1 cellular context compared by ENCODE assay signal in the genomic region with DNA sequence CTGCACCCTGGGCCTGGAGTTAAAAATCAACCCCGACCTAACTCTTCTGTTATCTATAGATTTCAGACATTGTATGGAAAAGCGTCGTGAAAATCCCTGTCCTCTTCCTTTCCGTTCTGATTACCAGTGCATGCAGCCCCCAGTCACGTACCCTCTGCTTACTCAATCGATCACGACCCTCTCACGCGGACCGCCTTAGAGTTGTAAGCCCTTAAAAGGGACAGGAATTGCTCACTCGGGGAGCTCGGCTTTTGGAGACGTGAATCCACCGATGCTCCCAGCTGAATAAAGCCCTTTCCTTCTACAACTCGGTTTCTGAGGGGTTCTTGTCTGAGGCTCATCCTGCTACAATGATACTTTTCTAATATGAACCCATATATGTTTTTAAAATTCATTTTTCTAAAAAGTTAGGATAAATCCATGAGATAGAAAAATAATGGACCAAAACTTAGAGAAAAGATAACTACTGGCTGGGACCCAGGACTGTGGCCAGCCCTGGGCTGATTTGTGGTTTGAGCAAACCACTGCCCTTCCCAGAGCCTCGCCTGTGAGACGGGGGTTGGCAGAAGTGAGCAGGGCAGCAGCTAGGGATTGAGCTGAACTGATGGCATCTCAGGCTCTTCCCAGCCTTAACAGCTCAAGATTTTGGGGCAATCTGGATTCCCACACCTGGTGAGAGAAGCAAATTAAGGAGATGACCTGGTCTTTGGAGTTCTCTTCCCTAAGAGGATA.
TF ChIP-seq lines count a peak whose summit lies in the region.

No MANE protein-coding gene starts in this region.

TF ChIP-seq in HepG2, 621 proteins besides CTCF, POLR2A, EP300 and RAD21 (continues in another document):
- no peak for TF ChIP-seq ZFP1 (CRISPR knock-in tag; IDR thresholded peaks at IDR 0.05)
- no peak for TF ChIP-seq SYNCRIP (IDR thresholded peaks at IDR 0.05; ENCODE audit: insufficient read depth, low read depth, low read length)
- no peak for TF ChIP-seq MED8 (CRISPR knock-in tag; IDR thresholded peaks at IDR 0.05; ENCODE audit: insufficient replicate concordance)
- 0 out of 2 replicates have a peak, but pooled peaks have one; percentile 40 for TF ChIP-seq SIN3A (IDR thresholded peaks at IDR 0.05; ENCODE audit: borderline replicate concordance, low read depth, low read length)
- TF ChIP-seq, protein P1, sequence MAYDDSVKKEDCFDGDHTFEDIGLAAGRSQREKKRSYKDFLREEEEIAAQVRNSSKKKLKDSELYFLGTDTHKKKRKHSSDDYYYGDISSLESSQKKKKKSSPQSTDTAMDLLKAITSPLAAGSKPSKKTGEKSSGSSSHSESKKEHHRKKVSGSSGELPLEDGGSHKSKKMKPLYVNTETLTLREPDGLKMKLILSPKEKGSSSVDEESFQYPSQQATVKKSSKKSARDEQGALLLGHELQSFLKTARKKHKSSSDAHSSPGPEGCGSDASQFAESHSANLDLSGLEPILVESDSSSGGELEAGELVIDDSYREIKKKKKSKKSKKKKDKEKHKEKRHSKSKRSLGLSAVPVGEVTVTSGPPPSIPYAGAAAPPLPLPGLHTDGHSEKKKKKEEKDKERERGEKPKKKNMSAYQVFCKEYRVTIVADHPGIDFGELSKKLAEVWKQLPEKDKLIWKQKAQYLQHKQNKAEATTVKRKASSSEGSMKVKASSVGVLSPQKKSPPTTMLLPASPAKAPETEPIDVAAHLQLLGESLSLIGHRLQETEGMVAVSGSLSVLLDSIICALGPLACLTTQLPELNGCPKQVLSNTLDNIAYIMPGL (CRISPR knock-in tag; IDR thresholded peaks at IDR 0.05; ENCODE audit: borderline replicate concordance in 1 of 2, low read depth in 1 of 2): 0 out of 4 replicates have a peak, but pooled peaks have one; percentile 23 to 33
- TF ChIP-seq HIVEP1 (CRISPR knock-in tag; IDR thresholded peaks at IDR 0.05): no peak
- TF ChIP-seq RFX5 (IDR thresholded peaks at IDR 0.05; ENCODE audit: low read depth, low read length): no peak
- TF ChIP-seq, protein P2, sequence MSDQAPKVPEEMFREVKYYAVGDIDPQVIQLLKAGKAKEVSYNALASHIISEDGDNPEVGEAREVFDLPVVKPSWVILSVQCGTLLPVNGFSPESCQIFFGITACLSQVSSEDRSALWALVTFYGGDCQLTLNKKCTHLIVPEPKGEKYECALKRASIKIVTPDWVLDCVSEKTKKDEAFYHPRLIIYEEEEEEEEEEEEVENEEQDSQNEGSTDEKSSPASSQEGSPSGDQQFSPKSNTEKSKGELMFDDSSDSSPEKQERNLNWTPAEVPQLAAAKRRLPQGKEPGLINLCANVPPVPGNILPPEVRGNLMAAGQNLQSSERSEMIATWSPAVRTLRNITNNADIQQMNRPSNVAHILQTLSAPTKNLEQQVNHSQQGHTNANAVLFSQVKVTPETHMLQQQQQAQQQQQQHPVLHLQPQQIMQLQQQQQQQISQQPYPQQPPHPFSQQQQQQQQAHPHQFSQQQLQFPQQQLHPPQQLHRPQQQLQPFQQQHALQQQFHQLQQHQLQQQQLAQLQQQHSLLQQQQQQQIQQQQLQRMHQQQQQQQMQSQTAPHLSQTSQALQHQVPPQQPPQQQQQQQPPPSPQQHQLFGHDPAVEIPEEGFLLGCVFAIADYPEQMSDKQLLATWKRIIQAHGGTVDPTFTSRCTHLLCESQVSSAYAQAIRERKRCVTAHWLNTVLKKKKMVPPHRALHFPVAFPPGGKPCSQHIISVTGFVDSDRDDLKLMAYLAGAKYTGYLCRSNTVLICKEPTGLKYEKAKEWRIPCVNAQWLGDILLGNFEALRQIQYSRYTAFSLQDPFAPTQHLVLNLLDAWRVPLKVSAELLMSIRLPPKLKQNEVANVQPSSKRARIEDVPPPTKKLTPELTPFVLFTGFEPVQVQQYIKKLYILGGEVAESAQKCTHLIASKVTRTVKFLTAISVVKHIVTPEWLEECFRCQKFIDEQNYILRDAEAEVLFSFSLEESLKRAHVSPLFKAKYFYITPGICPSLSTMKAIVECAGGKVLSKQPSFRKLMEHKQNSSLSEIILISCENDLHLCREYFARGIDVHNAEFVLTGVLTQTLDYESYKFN (CRISPR knock-in tag; conservative IDR thresholded peaks at IDR 0.05): peak; percentile 93
- TF ChIP-seq, protein P3, sequence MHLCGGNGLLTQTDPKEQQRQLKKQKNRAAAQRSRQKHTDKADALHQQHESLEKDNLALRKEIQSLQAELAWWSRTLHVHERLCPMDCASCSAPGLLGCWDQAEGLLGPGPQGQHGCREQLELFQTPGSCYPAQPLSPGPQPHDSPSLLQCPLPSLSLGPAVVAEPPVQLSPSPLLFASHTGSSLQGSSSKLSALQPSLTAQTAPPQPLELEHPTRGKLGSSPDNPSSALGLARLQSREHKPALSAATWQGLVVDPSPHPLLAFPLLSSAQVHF (CRISPR knock-in tag; IDR thresholded peaks at IDR 0.05): no peak
- no peak for TF ChIP-seq CBFB (CRISPR knock-in tag; IDR thresholded peaks at IDR 0.05)
- no peak for TF ChIP-seq U2AF2 (IDR thresholded peaks at IDR 0.05; ENCODE audit: low read depth, low read length)
- no peak for TF ChIP-seq CCAR2 (optimal IDR thresholded peaks at IDR 0.05; ENCODE audit: low read depth, low read length)
- no peak for TF ChIP-seq ZNF30 (CRISPR knock-in tag; IDR thresholded peaks at IDR 0.05)
- peak; percentile 65; the same call in 1 of the 2 replicates for TF ChIP-seq ZNF746 (CRISPR knock-in tag; IDR thresholded peaks at IDR 0.05)
- TF ChIP-seq TARDBP (CRISPR knock-in tag; IDR thresholded peaks at IDR 0.05): peak; percentile 73; the same call in 1 of the 2 replicates
- peak; percentile 71; the same call in 1 of the 2 replicates for TF ChIP-seq SOX5 (CRISPR knock-in tag; IDR thresholded peaks at IDR 0.05; ENCODE audit: borderline replicate concordance)
- TF ChIP-seq, protein P4, sequence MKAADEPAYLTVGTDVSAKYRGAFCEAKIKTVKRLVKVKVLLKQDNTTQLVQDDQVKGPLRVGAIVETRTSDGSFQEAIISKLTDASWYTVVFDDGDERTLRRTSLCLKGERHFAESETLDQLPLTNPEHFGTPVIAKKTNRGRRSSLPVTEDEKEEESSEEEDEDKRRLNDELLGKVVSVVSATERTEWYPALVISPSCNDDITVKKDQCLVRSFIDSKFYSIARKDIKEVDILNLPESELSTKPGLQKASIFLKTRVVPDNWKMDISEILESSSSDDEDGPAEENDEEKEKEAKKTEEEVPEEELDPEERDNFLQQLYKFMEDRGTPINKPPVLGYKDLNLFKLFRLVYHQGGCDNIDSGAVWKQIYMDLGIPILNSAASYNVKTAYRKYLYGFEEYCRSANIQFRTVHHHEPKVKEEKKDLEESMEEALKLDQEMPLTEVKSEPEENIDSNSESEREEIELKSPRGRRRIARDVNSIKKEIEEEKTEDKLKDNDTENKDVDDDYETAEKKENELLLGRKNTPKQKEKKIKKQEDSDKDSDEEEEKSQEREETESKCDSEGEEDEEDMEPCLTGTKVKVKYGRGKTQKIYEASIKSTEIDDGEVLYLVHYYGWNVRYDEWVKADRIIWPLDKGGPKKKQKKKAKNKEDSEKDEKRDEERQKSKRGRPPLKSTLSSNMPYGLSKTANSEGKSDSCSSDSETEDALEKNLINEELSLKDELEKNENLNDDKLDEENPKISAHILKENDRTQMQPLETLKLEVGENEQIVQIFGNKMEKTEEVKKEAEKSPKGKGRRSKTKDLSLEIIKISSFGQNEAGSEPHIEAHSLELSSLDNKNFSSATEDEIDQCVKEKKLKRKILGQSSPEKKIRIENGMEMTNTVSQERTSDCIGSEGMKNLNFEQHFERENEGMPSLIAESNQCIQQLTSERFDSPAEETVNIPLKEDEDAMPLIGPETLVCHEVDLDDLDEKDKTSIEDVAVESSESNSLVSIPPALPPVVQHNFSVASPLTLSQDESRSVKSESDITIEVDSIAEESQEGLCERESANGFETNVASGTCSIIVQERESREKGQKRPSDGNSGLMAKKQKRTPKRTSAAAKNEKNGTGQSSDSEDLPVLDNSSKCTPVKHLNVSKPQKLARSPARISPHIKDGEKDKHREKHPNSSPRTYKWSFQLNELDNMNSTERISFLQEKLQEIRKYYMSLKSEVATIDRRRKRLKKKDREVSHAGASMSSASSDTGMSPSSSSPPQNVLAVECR (CRISPR knock-in tag; IDR thresholded peaks at IDR 0.05; ENCODE audit: borderline replicate concordance): peak; percentile 21; the same call in 1 of the 2 replicates
- no peak for TF ChIP-seq ATM (IDR thresholded peaks at IDR 0.05; ENCODE audit: borderline replicate concordance)
- TF ChIP-seq TOE1 (CRISPR knock-in tag; IDR thresholded peaks at IDR 0.05): no peak
- 0 out of 2 replicates have a peak, but pooled peaks have one; percentile 9 for TF ChIP-seq ZFP82 (CRISPR knock-in tag; IDR thresholded peaks at IDR 0.05; ENCODE audit: borderline replicate concordance)
- TF ChIP-seq, protein P5, sequence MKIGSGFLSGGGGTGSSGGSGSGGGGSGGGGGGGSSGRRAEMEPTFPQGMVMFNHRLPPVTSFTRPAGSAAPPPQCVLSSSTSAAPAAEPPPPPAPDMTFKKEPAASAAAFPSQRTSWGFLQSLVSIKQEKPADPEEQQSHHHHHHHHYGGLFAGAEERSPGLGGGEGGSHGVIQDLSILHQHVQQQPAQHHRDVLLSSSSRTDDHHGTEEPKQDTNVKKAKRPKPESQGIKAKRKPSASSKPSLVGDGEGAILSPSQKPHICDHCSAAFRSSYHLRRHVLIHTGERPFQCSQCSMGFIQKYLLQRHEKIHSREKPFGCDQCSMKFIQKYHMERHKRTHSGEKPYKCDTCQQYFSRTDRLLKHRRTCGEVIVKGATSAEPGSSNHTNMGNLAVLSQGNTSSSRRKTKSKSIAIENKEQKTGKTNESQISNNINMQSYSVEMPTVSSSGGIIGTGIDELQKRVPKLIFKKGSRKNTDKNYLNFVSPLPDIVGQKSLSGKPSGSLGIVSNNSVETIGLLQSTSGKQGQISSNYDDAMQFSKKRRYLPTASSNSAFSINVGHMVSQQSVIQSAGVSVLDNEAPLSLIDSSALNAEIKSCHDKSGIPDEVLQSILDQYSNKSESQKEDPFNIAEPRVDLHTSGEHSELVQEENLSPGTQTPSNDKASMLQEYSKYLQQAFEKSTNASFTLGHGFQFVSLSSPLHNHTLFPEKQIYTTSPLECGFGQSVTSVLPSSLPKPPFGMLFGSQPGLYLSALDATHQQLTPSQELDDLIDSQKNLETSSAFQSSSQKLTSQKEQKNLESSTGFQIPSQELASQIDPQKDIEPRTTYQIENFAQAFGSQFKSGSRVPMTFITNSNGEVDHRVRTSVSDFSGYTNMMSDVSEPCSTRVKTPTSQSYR (CRISPR knock-in tag; IDR thresholded peaks at IDR 0.05; ENCODE audit: borderline replicate concordance): no peak
- no peak for TF ChIP-seq ZNF382 (CRISPR knock-in tag; IDR thresholded peaks at IDR 0.05; ENCODE audit: borderline replicate concordance)
- peak; percentile 62 for TF ChIP-seq SAP130 (CRISPR knock-in tag; IDR thresholded peaks at IDR 0.05; ENCODE audit: low read depth)
- TF ChIP-seq HNRNPL (IDR thresholded peaks at IDR 0.05; ENCODE audit: low read depth, low read length): no peak
- TF ChIP-seq PCBP2 (optimal IDR thresholded peaks at IDR 0.05; ENCODE audit: low read depth, low read length, poor library complexity, severe bottlenecking): no peak
- TF ChIP-seq, protein P6, sequence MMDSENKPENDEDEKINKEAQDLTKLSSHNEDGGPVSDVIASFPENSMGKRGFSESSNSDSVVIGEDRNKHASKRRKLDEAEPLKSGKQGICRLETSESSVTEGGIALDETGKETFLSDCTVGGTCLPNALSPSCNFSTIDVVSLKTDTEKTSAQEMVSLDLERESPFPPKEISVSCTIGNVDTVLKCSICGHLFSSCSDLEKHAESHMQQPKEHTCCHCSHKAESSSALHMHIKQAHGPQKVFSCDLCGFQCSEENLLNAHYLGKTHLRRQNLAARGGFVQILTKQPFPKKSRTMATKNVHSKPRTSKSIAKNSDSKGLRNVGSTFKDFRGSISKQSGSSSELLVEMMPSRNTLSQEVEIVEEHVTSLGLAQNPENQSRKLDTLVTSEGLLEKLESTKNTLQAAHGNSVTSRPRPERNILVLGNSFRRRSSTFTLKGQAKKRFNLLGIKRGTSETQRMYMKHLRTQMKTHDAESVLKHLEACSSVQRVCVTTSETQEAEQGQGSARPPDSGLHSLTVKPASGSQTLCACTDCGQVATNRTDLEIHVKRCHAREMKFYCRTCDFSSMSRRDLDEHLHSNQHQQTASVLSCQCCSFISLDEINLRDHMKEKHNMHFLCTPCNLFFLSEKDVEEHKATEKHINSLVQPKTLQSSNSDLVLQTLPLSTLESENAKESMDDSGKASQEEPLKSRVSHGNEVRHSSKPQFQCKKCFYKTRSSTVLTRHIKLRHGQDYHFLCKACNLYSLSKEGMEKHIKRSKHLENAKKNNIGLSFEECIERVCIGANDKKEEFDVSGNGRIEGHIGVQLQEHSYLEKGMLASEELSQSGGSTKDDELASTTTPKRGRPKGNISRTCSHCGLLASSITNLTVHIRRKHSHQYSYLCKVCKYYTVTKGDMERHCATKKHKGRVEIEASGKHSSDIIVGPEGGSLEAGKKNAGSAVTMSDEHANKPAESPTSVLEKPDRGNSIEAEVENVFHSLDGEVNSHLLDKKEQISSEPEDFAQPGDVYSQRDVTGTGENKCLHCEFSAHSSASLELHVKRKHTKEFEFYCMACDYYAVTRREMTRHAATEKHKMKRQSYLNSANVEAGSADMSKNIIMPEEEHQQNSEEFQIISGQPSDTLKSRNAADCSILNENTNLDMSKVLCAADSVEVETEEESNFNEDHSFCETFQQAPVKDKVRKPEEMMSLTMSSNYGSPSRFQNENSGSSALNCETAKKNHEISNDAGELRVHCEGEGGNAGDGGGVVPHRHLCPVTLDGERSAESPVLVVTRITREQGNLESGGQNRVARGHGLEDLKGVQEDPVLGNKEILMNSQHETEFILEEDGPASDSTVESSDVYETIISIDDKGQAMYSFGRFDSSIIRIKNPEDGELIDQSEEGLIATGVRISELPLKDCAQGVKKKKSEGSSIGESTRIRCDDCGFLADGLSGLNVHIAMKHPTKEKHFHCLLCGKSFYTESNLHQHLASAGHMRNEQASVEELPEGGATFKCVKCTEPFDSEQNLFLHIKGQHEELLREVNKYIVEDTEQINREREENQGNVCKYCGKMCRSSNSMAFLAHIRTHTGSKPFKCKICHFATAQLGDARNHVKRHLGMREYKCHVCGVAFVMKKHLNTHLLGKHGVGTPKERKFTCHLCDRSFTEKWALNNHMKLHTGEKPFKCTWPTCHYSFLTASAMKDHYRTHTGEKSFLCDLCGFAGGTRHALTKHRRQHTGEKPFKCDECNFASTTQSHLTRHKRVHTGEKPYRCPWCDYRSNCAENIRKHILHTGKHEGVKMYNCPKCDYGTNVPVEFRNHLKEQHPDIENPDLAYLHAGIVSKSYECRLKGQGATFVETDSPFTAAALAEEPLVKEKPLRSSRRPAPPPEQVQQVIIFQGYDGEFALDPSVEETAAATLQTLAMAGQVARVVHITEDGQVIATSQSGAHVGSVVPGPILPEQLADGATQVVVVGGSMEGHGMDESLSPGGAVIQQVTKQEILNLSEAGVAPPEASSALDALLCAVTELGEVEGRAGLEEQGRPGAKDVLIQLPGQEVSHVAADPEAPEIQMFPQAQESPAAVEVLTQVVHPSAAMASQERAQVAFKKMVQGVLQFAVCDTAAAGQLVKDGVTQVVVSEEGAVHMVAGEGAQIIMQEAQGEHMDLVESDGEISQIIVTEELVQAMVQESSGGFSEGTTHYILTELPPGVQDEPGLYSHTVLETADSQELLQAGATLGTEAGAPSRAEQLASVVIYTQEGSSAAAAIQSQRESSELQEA (CRISPR knock-in tag; IDR thresholded peaks at IDR 0.05; ENCODE audit: not compliant biosample characterization): no peak
- TF ChIP-seq ZNF672 (CRISPR knock-in tag; IDR thresholded peaks at IDR 0.05): no peak
- no peak for TF ChIP-seq TMF1 (CRISPR knock-in tag; IDR thresholded peaks at IDR 0.05; ENCODE audit: low read depth)
- 0 out of 2 replicates have a peak, but pooled peaks have one; percentile 24 for TF ChIP-seq ZMYM2 (CRISPR knock-in tag; IDR thresholded peaks at IDR 0.05)
- TF ChIP-seq, protein P7, sequence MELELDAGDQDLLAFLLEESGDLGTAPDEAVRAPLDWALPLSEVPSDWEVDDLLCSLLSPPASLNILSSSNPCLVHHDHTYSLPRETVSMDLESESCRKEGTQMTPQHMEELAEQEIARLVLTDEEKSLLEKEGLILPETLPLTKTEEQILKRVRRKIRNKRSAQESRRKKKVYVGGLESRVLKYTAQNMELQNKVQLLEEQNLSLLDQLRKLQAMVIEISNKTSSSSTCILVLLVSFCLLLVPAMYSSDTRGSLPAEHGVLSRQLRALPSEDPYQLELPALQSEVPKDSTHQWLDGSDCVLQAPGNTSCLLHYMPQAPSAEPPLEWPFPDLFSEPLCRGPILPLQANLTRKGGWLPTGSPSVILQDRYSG (CRISPR knock-in tag; IDR thresholded peaks at IDR 0.05): no peak
